In the genomic region with DNA sequence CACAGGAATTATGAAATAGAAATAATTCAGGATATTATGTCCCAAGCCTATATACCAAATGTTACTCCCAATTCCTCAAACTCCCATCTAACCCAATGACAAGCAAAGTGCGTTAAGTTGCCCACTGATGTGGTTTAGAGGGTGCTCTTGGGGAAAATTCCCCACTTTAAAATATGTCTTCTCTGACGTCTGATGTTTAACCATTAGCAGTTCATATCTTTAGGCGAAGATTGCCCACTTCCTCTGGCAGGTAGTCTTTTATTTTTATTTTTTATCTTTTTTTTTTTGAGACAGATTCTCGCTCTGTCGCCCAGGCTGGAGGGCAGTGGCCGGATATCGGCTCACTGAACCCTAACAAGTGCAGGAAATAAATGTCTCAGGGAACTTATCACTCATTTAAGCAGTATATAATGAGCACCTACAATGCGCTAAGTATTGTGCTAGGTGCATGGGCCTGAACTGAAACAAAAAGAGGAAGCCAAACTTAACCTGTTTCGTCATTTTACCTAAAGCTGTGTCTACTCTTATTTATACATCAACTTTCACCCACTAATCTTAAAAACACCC, we compare ENCODE assay signal across 8 cellular contexts. TPM values are rescaled to one million over a fixed set of nuclear protein-coding genes. Genes with fewer than 3 reads are reported as not detected.
DNase-seq lines count a peak whose midpoint lies in the region; ATAC-seq and TF ChIP-seq lines count a peak whose summit lies in the region.

No MANE protein-coding gene starts in this region.

- ATAC-seq in GM18511 (IDR thresholded peaks at IDR 0.05; ENCODE audit: unreplicated experiment) (peak; percentile 29), HG03060 (IDR thresholded peaks at IDR 0.05; ENCODE audit: low read depth, unreplicated experiment) (peak; percentile 48)

- H3K4me3 Mint-ChIP-seq in glutamatergic neuron (ENCODE audit: unreplicated experiment): peak overlapping the region; percentile 86

- TF ChIP-seq CTCF in WERI-Rb-1 (IDR thresholded peaks at IDR 0.05; ENCODE audit: low read depth, low read length) (no peak), glutamatergic neuron (IDR thresholded peaks at IDR 0.05; ENCODE audit: partially characterized antibody, unreplicated experiment) (no peak), suprapubic skin (IDR thresholded peaks at IDR 0.05) (no peak)

- H3K27me3 Mint-ChIP-seq in glutamatergic neuron (ENCODE audit: unreplicated experiment): peaks cover 4% of the 10 kb centered on the region

- H3K4me3 ChIP-seq in WERI-Rb-1 (ENCODE audit: low read depth, low read length): peak overlapping the region; percentile 86; the same call in 1 of the 2 replicates
- H3K4me3 ChIP-seq in suprapubic skin: peak overlapping the region; percentile 83

- intact Hi-C loops in head of caudate nucleus (cut with DNase I): loop anchor here (5.0 kb wide), 1 partner anchor 104 kb away; no protein-coding TSS in a partner anchor

- no peak for TF ChIP-seq POLR2A in suprapubic skin (IDR thresholded peaks at IDR 0.05)

- H3K4me1 Mint-ChIP-seq in glutamatergic neuron (ENCODE audit: low read depth, unreplicated experiment): peaks cover 14% of the 10 kb centered on the region

- H3K9me3 Mint-ChIP-seq in glutamatergic neuron (ENCODE audit: unreplicated experiment): peaks cover 7% of the 10 kb centered on the region

- no peaks in the 10 kb centered on the region for H3K27me3 ChIP-seq in WERI-Rb-1 (ENCODE audit: insufficient read depth, low read depth, severe bottlenecking)
- no peaks in the 10 kb centered on the region for H3K27me3 ChIP-seq in suprapubic skin

- H3K27ac Mint-ChIP-seq in glutamatergic neuron (ENCODE audit: unreplicated experiment): peak overlapping the region; percentile 96

- peaks cover 31% of the 10 kb centered on the region for H3K4me1 ChIP-seq in suprapubic skin

- TF ChIP-seq EP300 in suprapubic skin (IDR thresholded peaks at IDR 0.05): no peak

- DNase-seq in WERI-Rb-1 (no peak), glutamatergic neuron (no peak), suprapubic skin (ENCODE audit: low spot score in 2 of 2) (no peak), nucleus accumbens (lab: John Stamatoyannopoulos, UW) (no peak), NCI-H446 (lab: John Stamatoyannopoulos, UW) (no peak), head of caudate nucleus (no peak)

- H3K36me3 Mint-ChIP-seq in glutamatergic neuron (ENCODE audit: unreplicated experiment): no peaks in the 10 kb centered on the region

- no peaks in the 10 kb centered on the region for H3K9me3 ChIP-seq in WERI-Rb-1 (ENCODE audit: severe bottlenecking)
- no peaks in the 10 kb centered on the region for H3K9me3 ChIP-seq in suprapubic skin

- no peak overlapping the region for H3K27ac ChIP-seq in WERI-Rb-1
- H3K27ac ChIP-seq in suprapubic skin: peak overlapping the region; percentile 96

- WGBS in suprapubic skin: 71% methylated on average over 9 of the region's 9 CpGs

- H3K36me3 ChIP-seq in WERI-Rb-1 (no peaks in the 10 kb centered on the region), suprapubic skin (no peaks in the 10 kb centered on the region)

RNA-seq across cellular contexts. Expression of a gene that starts 1.3 kb away (rescaled TPM):
- 33.6 TPM for total RNA-seq in glutamatergic neuron (ENCODE audit: unreplicated experiment)
- total RNA-seq in suprapubic skin: 100 to 1,000 TPM in 1 of 4 donors, 10 to 100 TPM in 3; 40.1 to 118 (median 68.8) TPM
